In the genomic region with DNA sequence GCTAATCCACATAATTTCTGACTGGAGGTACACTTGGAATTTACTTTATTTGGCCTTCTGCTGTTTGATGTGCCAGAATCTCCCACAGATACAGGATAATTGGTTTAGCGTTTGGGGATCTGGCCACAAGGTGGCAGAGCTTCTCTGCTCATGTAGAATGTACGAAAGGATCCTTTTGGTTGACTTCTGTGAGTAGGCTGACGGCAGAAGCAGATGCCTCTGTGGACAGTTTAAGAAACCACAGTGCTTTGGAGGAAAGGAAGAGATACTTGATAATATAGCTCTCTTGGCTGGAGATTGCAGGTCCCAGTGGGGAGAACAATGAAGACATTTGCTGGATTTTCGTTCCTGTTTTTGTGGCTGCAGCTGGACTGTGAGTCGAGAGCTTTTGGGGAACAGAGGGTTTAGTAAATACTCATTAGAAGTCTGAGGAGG, we compare ENCODE assay signal across 1 cellular context.
TF ChIP-seq lines count a peak whose summit lies in the region.

No MANE protein-coding gene starts in this region.

TF ChIP-seq in SK-N-SH treated with all-trans-retinoic acid at 6 μM for 48 hours, 23 proteins besides CTCF, POLR2A, EP300 and RAD21 (continued from another document):
- TF ChIP-seq, protein P1, sequence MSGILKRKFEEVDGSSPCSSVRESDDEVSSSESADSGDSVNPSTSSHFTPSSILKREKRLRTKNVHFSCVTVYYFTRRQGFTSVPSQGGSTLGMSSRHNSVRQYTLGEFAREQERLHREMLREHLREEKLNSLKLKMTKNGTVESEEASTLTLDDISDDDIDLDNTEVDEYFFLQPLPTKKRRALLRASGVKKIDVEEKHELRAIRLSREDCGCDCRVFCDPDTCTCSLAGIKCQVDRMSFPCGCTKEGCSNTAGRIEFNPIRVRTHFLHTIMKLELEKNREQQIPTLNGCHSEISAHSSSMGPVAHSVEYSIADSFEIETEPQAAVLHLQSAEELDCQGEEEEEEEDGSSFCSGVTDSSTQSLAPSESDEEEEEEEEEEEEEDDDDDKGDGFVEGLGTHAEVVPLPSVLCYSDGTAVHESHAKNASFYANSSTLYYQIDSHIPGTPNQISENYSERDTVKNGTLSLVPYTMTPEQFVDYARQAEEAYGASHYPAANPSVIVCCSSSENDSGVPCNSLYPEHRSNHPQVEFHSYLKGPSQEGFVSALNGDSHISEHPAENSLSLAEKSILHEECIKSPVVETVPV (CRISPR knock-in tag; IDR thresholded peaks at IDR 0.05) = no peak
- no peak for TF ChIP-seq ESRRG (CRISPR knock-in tag; IDR thresholded peaks at IDR 0.05)
